8 cellular contexts compared by ENCODE assay signal in the genomic region with DNA sequence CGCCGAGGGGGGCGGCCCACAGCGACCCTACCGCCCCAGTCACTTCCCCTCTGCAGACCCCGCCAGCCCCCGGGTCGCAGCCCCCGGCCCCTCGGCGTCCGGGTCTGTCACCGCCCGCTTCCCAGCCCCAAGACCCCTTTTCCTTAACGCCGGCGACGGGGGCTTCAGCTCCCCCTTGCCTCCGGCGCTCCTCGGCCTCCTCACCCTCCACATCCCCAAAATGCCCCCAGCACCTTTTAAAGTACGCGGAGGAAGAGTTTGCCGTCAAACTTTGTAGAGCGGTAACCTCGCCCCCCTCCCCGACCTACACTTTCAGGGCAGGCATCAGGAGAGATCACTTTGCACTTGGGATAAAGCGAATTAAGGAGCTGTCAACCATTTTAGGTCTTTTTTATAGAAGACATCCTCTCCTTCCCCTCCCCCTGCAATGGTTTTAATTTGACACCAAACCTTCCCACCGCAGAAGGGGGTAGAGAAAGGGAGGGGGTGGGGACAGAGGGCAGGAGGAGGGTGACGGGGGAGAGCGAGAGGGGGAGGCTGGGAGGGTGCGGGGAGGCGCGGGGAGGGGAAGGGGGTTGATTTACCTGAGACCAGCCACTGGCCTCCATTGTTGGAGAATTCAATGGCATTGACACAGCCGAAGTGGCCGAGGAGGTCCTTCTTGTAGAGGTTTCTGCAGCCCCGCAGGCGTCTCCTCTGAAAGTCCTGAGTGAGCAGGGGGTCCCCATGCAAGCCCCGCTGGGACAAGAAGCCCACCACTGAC. TPM values are rescaled to one million over a fixed set of nuclear protein-coding genes. Genes with fewer than 3 reads are reported as not detected.
DNase-seq lines count a peak whose midpoint lies in the region; ATAC-seq and TF ChIP-seq lines count a peak whose summit lies in the region.

No MANE protein-coding gene starts in this region.

- WGBS in iPS DF 6.9 (ENCODE audit: insufficient coverage, insufficient read length), result no CpG with 5 or more reads among the region's 39 CpGs

- no peaks in the 10 kb centered on the region for H3K4me1 ChIP-seq in iPS DF 6.9 (ENCODE audit: control insufficient read depth, insufficient read depth, low read length)
- H3K4me1 ChIP-seq in skeletal muscle satellite cell (ENCODE audit: control insufficient read depth, insufficient read depth, low read length), result peaks cover 34% of the 10 kb centered on the region

- H3K9me3 ChIP-seq in iPS DF 6.9 (ENCODE audit: control insufficient read depth, insufficient read depth, low read length) (no peaks in the 10 kb centered on the region), skeletal muscle satellite cell (replicated peaks; ENCODE audit: low read length) (no peaks in the 10 kb centered on the region)

- peak overlapping the region; percentile 96 for H3K4me2 ChIP-seq in skeletal muscle satellite cell (ENCODE audit: low read length)

- ATAC-seq in HG03342 (IDR thresholded peaks at IDR 0.05; ENCODE audit: unreplicated experiment) (peak; percentile 4), SK-N-SH treated with all-trans-retinoic acid at 6 μM for 48 hours (peak; percentile 13)

- peak overlapping the region; percentile 97 for H3K9ac ChIP-seq in skeletal muscle satellite cell (ENCODE audit: low read depth, low read length)

- H3K27ac ChIP-seq in iPS DF 6.9 (ENCODE audit: low read length), result no peak overlapping the region

- H3K27me3 ChIP-seq in iPS DF 6.9 (ENCODE audit: control insufficient read depth, insufficient read depth, low read length) (peaks cover 3% of the 10 kb centered on the region; the same call in 1 of the 2 replicates), skeletal muscle satellite cell (ENCODE audit: control insufficient read depth, insufficient read depth, low read length) (no peaks in the 10 kb centered on the region)

- peak; percentile 25 for DNase-seq in NCI-H2029 (lab: John Stamatoyannopoulos, UW)
- DNase-seq in NCI-H2029 treated with DMSO at 0.1 percent for 48 hours (lab: John Stamatoyannopoulos, UW), result no peak
- DNase-seq in astrocyte of the hippocampus (ENCODE audit: low read depth, low spot score), result peak; percentile 63
- no peak for DNase-seq in iPS DF 6.9 (ENCODE audit: low read depth, low spot score)
- no peak for DNase-seq in HPDE6-E6E7 (ENCODE audit: extremely low spot score)

- no peaks in the 10 kb centered on the region for H3K36me3 ChIP-seq in iPS DF 6.9 (ENCODE audit: control insufficient read depth, insufficient read depth, low read length)
- peaks cover 20% of the 10 kb centered on the region for H3K36me3 ChIP-seq in skeletal muscle satellite cell (ENCODE audit: insufficient read depth, low read length)

- peak overlapping the region; percentile 72; the same call in 1 of the 2 replicates for H3K4me3 ChIP-seq in iPS DF 6.9 (ENCODE audit: low read length)
- H3K4me3 ChIP-seq in skeletal muscle satellite cell (ENCODE audit: low read length), result peak overlapping the region; percentile 95

TF ChIP-seq in SK-N-SH treated with all-trans-retinoic acid at 6 μM for 48 hours, 23 proteins besides CTCF, POLR2A, EP300 and RAD21:
- no peak for TF ChIP-seq ISL1 (CRISPR knock-in tag; IDR thresholded peaks at IDR 0.05)
- TF ChIP-seq RARB (CRISPR knock-in tag; IDR thresholded peaks at IDR 0.05), result no peak
- TF ChIP-seq TCF4 (CRISPR knock-in tag; IDR thresholded peaks at IDR 0.05; ENCODE audit: borderline replicate concordance), result no peak

RNA-seq across cellular contexts. Expression of gene DCAF5, which starts 0.6 kb away (rescaled TPM):
- total RNA-seq in skeletal muscle satellite cell (2012; rRNA removed), result 16.7 and 20.5 TPM in 2 replicates

RNA-seq across cellular contexts. Expression of gene EXD2, which starts 38.9 kb away (rescaled TPM):
- 12.9 and 17.0 TPM in 2 replicates for total RNA-seq in skeletal muscle satellite cell (2012; rRNA removed)

Comparison
In these comparisons a context has a peak if more than half of its experiments do, and no peak if none do; other contexts are left out.
1. DNase-seq: peak in NCI-H2029 (single experiment) and astrocyte of the hippocampus (single experiment); none in NCI-H2029 treated with DMSO at 0.1 percent for 48 hours (single experiment), iPS DF 6.9 (single experiment) and HPDE6-E6E7 (single experiment).